In genomic region chr2:122764019-122764418, GRCh38 we compare ENCODE assay signal across 26 cellular contexts.
"Had no signal": no experiment of that assay in that cellular context is flagged by ENCODE, and none has a peak within 500 bp of the region (broad histone marks: within the 10 kb centered on the region; RNA-seq: fewer than 3 reads in every experiment).

No MANE protein-coding gene starts in this region.

- H3K4me3 ChIP-seq: left ventricle myocardium inferior, lung, pancreas, prostate gland, sigmoid colon, spleen, suprapubic skin, thoracic aorta, tibial artery, upper lobe of right lung had no signal

- H3K27me3 ChIP-seq: pancreas, sigmoid colon, spleen, suprapubic skin, tibial artery, upper lobe of right lung had no signal

- H3K36me3 ChIP-seq: left ventricle myocardium inferior, pancreas, prostate gland, sigmoid colon, spleen, suprapubic skin, thoracic aorta, tibial artery, upper lobe of right lung had no signal

- H3K4me3 Mint-ChIP-seq: mesothelial cell of epicardium; naive B cell; natural killer cell treated with Interleukin-12 subunit alpha and Interleukin-12 subunit beta and Interleukin-15 and Interleukin-18, amount 100 ng/mL, for 72 hours; stimulated activated effector memory CD8-positive, alpha-beta T cell treated with anti-CD3 and anti-CD28 coated beads, Interleukin-12 subunit alpha, Interleukin-12 subunit beta, amount 100 ng/mL, for 72 hours; stimulated activated naive CD8-positive, alpha-beta T cell treated with anti-CD3 and anti-CD28 coated beads, Interleukin-15, Interleukin-2, amounts not matched to agents 100 ng/mL and 50 ng/mL, for 24 hours had no signal

- H3K4me1 Mint-ChIP-seq: naive B cell; stimulated activated effector memory CD8-positive, alpha-beta T cell treated with anti-CD3 and anti-CD28 coated beads, Interleukin-12 subunit alpha, Interleukin-12 subunit beta, amount 100 ng/mL, for 72 hours had no signal

- H3K27ac Mint-ChIP-seq: mesothelial cell of epicardium; naive B cell; natural killer cell treated with Interleukin-12 subunit alpha and Interleukin-12 subunit beta and Interleukin-15 and Interleukin-18, amount 100 ng/mL, for 72 hours; stimulated activated effector memory CD8-positive, alpha-beta T cell treated with anti-CD3 and anti-CD28 coated beads, Interleukin-12 subunit alpha, Interleukin-12 subunit beta, amount 100 ng/mL, for 72 hours; stimulated activated naive CD8-positive, alpha-beta T cell treated with anti-CD3 and anti-CD28 coated beads, Interleukin-15, Interleukin-2, amounts not matched to agents 100 ng/mL and 50 ng/mL, for 24 hours had no signal

- H3K27ac ChIP-seq: left ventricle myocardium inferior, pancreas, prostate gland, sigmoid colon, suprapubic skin, thoracic aorta, tibial artery, upper lobe of right lung had no signal

- H3K4me1 ChIP-seq: left ventricle myocardium inferior, pancreas, prostate gland, sigmoid colon, spleen, suprapubic skin, tibial artery, upper lobe of right lung had no signal

- ATAC-seq: natural killer cell treated with Interleukin-12 subunit alpha and Interleukin-12 subunit beta and Interleukin-15 and Interleukin-18, amount 100 ng/mL, for 72 hours; pancreas; right cardiac atrium; stimulated activated effector memory CD8-positive, alpha-beta T cell treated with anti-CD3 and anti-CD28 coated beads, Interleukin-12 subunit alpha, Interleukin-12 subunit beta, amount 100 ng/mL, for 72 hours; upper lobe of right lung had no signal

- FAIRE-seq: pancreas, small intestine, urothelium cell line had no signal

- H3K36me3 Mint-ChIP-seq: naive B cell; stimulated activated effector memory CD8-positive, alpha-beta T cell treated with anti-CD3 and anti-CD28 coated beads, Interleukin-12 subunit alpha, Interleukin-12 subunit beta, amount 100 ng/mL, for 72 hours had no signal

- H3K9me3 ChIP-seq: pancreas, prostate gland, sigmoid colon, thoracic aorta, tibial artery, upper lobe of right lung had no signal

- DNase-seq: islet precursor cell; left ventricle myocardium inferior; mesendoderm; naive B cell; nucleus accumbens; pancreas; posterior cingulate gyrus; retina; right cardiac atrium; sigmoid colon; small intestine; spleen; stimulated activated CD4-positive, alpha-beta T cell treated with anti-CD3 and anti-CD28 coated beads, Interleukin-4, amount 100 ng/mL, for 24 hours; stimulated activated naive CD4-positive, alpha-beta T cell; tibial artery; trophoblast cell; upper lobe of right lung had no signal

- H3K27me3 Mint-ChIP-seq: naive B cell; natural killer cell treated with Interleukin-12 subunit alpha and Interleukin-12 subunit beta and Interleukin-15 and Interleukin-18, amount 100 ng/mL, for 72 hours; stimulated activated naive CD8-positive, alpha-beta T cell treated with anti-CD3 and anti-CD28 coated beads, Interleukin-15, Interleukin-2, amounts not matched to agents 100 ng/mL and 50 ng/mL, for 24 hours had no signal
